Comparison of ENCODE assay signal across 15 cellular contexts in genomic region chr21:42299324-42300044, GRCh38. TPM values are rescaled to one million over a fixed set of nuclear protein-coding genes. Genes with fewer than 3 reads are reported as not detected.
DNase-seq lines count a peak whose midpoint lies in the region; ATAC-seq and TF ChIP-seq lines count a peak whose summit lies in the region.
"Had no signal": no experiment of that assay in that cellular context is flagged by ENCODE, and none has a peak within 500 bp of the region (broad histone marks: within the 10 kb centered on the region; RNA-seq: fewer than 3 reads in every experiment).

No MANE protein-coding gene starts in this region.

- no peaks in the 10 kb centered on the region for H3K9me3 Mint-ChIP-seq in CD4-positive, alpha-beta T cell
- H3K9me3 Mint-ChIP-seq in activated naive CD8-positive, alpha-beta T cell treated with anti-CD3 and anti-CD28 coated beads, Interleukin-2, amount 10 ng/mL, durations not matched to agents 7 days and 5 days: no peaks in the 10 kb centered on the region
- peaks cover 44% of the 10 kb centered on the region for H3K9me3 Mint-ChIP-seq in HFFc6
- H3K9me3 Mint-ChIP-seq: endodermal cell, GM23338 had no signal

- no peaks in the 10 kb centered on the region for H3K27me3 ChIP-seq in CD4-positive, alpha-beta T cell (ENCODE audit: control insufficient read depth, insufficient read depth, low read length)
- H3K27me3 ChIP-seq: uterus had no signal

- intact Hi-C loops in CD4-positive, alpha-beta T cell (cut with DNase I, micrococcal nuclease): no loop called here
- intact Hi-C loops in mucosa of descending colon (cut with DNase I, micrococcal nuclease): no loop called here

- peak; percentile 77 for ATAC-seq in CD4-positive, alpha-beta T cell (ENCODE audit: poor library complexity)
- ATAC-seq in activated naive CD8-positive, alpha-beta T cell treated with anti-CD3 and anti-CD28 coated beads, Interleukin-2, amount 10 ng/mL, durations not matched to agents 7 days and 5 days (ENCODE audit: low read depth): peak; percentile 77
- ATAC-seq in mucosa of descending colon (peak; percentile 12), GM18502 (IDR thresholded peaks at IDR 0.05; ENCODE audit: poor library complexity, unreplicated experiment) (no peak)

- H3K27ac ChIP-seq in CD4-positive, alpha-beta T cell (ENCODE audit: low read depth, low read length): no peak overlapping the region
- H3K27ac ChIP-seq in KOPT-K1 (ENCODE audit: low read depth, low read length, poor library complexity, severe bottlenecking): peak overlapping the region; percentile 41
- H3K27ac ChIP-seq: uterus had no signal

- peaks cover 35% of the 10 kb centered on the region for H3K36me3 Mint-ChIP-seq in CD4-positive, alpha-beta T cell (ENCODE audit: low read depth)
- H3K36me3 Mint-ChIP-seq in activated naive CD8-positive, alpha-beta T cell treated with anti-CD3 and anti-CD28 coated beads, Interleukin-2, amount 10 ng/mL, durations not matched to agents 7 days and 5 days: peaks cover 3% of the 10 kb centered on the region
- H3K36me3 Mint-ChIP-seq in HFFc6 (ENCODE audit: low read depth): peaks cover 15% of the 10 kb centered on the region

- H3K4me3 Mint-ChIP-seq in CD4-positive, alpha-beta T cell: peak overlapping the region; percentile 15
- H3K4me3 Mint-ChIP-seq in activated naive CD8-positive, alpha-beta T cell treated with anti-CD3 and anti-CD28 coated beads, Interleukin-2, amount 10 ng/mL, durations not matched to agents 7 days and 5 days: peak overlapping the region; percentile 30
- H3K4me3 Mint-ChIP-seq in HFFc6: no peak overlapping the region
- H3K4me3 Mint-ChIP-seq: CD4-positive, CD25-positive, alpha-beta regulatory T cell; endodermal cell; GM23338 had no signal

- no peak overlapping the region for H3K27ac Mint-ChIP-seq in CD4-positive, alpha-beta T cell
- H3K27ac Mint-ChIP-seq in activated naive CD8-positive, alpha-beta T cell treated with anti-CD3 and anti-CD28 coated beads, Interleukin-2, amount 10 ng/mL, durations not matched to agents 7 days and 5 days: no peak overlapping the region
- no peak overlapping the region for H3K27ac Mint-ChIP-seq in HFFc6
- H3K27ac Mint-ChIP-seq: CD4-positive, CD25-positive, alpha-beta regulatory T cell; GM23338 had no signal

- DNase-seq in CD4-positive, alpha-beta T cell: peak in 1 of 10 experiments; percentile 9
- no peak for DNase-seq in activated naive CD8-positive, alpha-beta T cell treated with anti-CD3 and anti-CD28 coated beads, Interleukin-2, amount 10 ng/mL, durations not matched to agents 7 days and 5 days
- peak in 2 of 3 donors; percentile 17 to 43 for DNase-seq in mucosa of descending colon
- no peak for DNase-seq in NCI-H446 (lab: John Stamatoyannopoulos, UW)
- no peak for DNase-seq in HFFc6
- DNase-seq in midbrain (lab: John Stamatoyannopoulos, UW): no peak
- DNase-seq: amniotic stem cell; CD4-positive, CD25-positive, alpha-beta regulatory T cell; endodermal cell; hippocampal formation had no signal

- POLR2A ChIA-PET in CD4-positive, alpha-beta T cell (lab: Charles Lee): no interaction called here
- POLR2A ChIA-PET in activated naive CD8-positive, alpha-beta T cell treated with anti-CD3 and anti-CD28 coated beads, Interleukin-2, amount 10 ng/mL, durations not matched to agents 7 days and 5 days (lab: Charles Lee): interaction anchor here (0.7 kb wide), 1 partner anchor 118 kb away, joined by 3 read pairs; no protein-coding TSS in a partner anchor

- H3K4me1 Mint-ChIP-seq in CD4-positive, alpha-beta T cell (ENCODE audit: low read depth): peaks cover 19% of the 10 kb centered on the region
- peaks cover 14% of the 10 kb centered on the region for H3K4me1 Mint-ChIP-seq in activated naive CD8-positive, alpha-beta T cell treated with anti-CD3 and anti-CD28 coated beads, Interleukin-2, amount 10 ng/mL, durations not matched to agents 7 days and 5 days
- no peaks in the 10 kb centered on the region for H3K4me1 Mint-ChIP-seq in HFFc6 (ENCODE audit: low read depth)
- H3K4me1 Mint-ChIP-seq: CD4-positive, CD25-positive, alpha-beta regulatory T cell had no signal

- H3K36me3 ChIP-seq in KOPT-K1 (ENCODE audit: insufficient read depth, low read length) (no peaks in the 10 kb centered on the region; the same call in 1 of the 2 replicates), mucosa of descending colon (ENCODE audit: low read depth) (no peaks in the 10 kb centered on the region)
- H3K36me3 ChIP-seq: uterus had no signal

- H3K4me1 ChIP-seq in mucosa of descending colon (ENCODE audit: low read depth): no peaks in the 10 kb centered on the region
- H3K4me1 ChIP-seq: uterus had no signal

- TF ChIP-seq CTCF in CD4-positive, alpha-beta T cell (IDR thresholded peaks at IDR 0.05): no peak
- TF ChIP-seq CTCF in mucosa of descending colon (IDR thresholded peaks at IDR 0.05) (no peak), HFFc6 (IDR thresholded peaks at IDR 0.05) (no peak)

- no peaks in the 10 kb centered on the region for H3K9me3 ChIP-seq in CD4-positive, alpha-beta T cell (ENCODE audit: control insufficient read depth, low read length)
- H3K9me3 ChIP-seq in KOPT-K1 (ENCODE audit: insufficient read depth, low read length, poor library complexity, severe bottlenecking) (no peaks in the 10 kb centered on the region), mucosa of descending colon (no peaks in the 10 kb centered on the region)
- H3K9me3 ChIP-seq: uterus had no signal

- CTCF ChIA-PET in CD4-positive, alpha-beta T cell (lab: Charles Lee): no interaction called here

- H3K4me3 ChIP-seq in mucosa of descending colon: no peak overlapping the region
- H3K4me3 ChIP-seq: GM23338, uterus had no signal

- H3K27me3 Mint-ChIP-seq in CD4-positive, alpha-beta T cell: no peaks in the 10 kb centered on the region
- H3K27me3 Mint-ChIP-seq in activated naive CD8-positive, alpha-beta T cell treated with anti-CD3 and anti-CD28 coated beads, Interleukin-2, amount 10 ng/mL, durations not matched to agents 7 days and 5 days: no peaks in the 10 kb centered on the region
- H3K27me3 Mint-ChIP-seq in HFFc6 (ENCODE audit: insufficient read depth): peaks cover 7% of the 10 kb centered on the region
- H3K27me3 Mint-ChIP-seq: CD4-positive, CD25-positive, alpha-beta regulatory T cell had no signal

RNA-seq across cellular contexts. Expression of gene TFF3, which starts 15.7 kb away (rescaled TPM):
- total RNA-seq in CD4-positive, alpha-beta T cell: not detected
- not detected for total RNA-seq in activated naive CD8-positive, alpha-beta T cell treated with anti-CD3 and anti-CD28 coated beads, Interleukin-2, amount 10 ng/mL, durations not matched to agents 7 days and 5 days
- 1,000 to 10,000 TPM in 2 of 3 donors, 100 to 1,000 TPM in 1; 614 to 2,641 (median 2,419) TPM for total RNA-seq in mucosa of descending colon
- not detected for total RNA-seq in HFFc6 (2021; fragmentation: NEBNext Ultra II Directional; extraction: Animal tissue kit (Norgen Biotek cat#: 25700))
- total RNA-seq: CD4-positive, CD25-positive, alpha-beta regulatory T cell; mononuclear cell had no signal

RNA-seq across cellular contexts. Expression of gene TFF2, which starts 51.3 kb away (rescaled TPM):
- not detected for total RNA-seq in CD4-positive, alpha-beta T cell
- total RNA-seq in activated naive CD8-positive, alpha-beta T cell treated with anti-CD3 and anti-CD28 coated beads, Interleukin-2, amount 10 ng/mL, durations not matched to agents 7 days and 5 days: not detected
- total RNA-seq in mucosa of descending colon: 1 to 10 TPM in 2 of 3 donors, not detected in 1; 1.1 to 1.7 TPM
- not detected for total RNA-seq in HFFc6 (2021; fragmentation: NEBNext Ultra II Directional; extraction: Animal tissue kit (Norgen Biotek cat#: 25700))
- total RNA-seq: CD4-positive, CD25-positive, alpha-beta regulatory T cell; endodermal cell; GM23338; mononuclear cell; uterus had no signal

Comparison
In these comparisons a context has a peak if more than half of its experiments do, and no peak if none do; other contexts are left out.
1. DNase-seq: peak in mucosa of descending colon (2 of 3); none in activated naive CD8-positive, alpha-beta T cell treated with anti-CD3 and anti-CD28 coated beads, Interleukin-2, amount 10 ng/mL, durations not matched to agents 7 days and 5 days (single experiment), NCI-H446 (0 of 2), HFFc6 (single experiment) and midbrain (single experiment).
2. RNA of gene TFF3, which starts 15.7 kb away (total RNA-seq): 614 to 2,641 TPM in mucosa of descending colon; not detected in CD4-positive, alpha-beta T cell, not detected in activated naive CD8-positive, alpha-beta T cell treated with anti-CD3 and anti-CD28 coated beads, Interleukin-2, amount 10 ng/mL, durations not matched to agents 7 days and 5 days and not detected in HFFc6; every median in the first group is over 100 times any median in the second.